Comparison of ENCODE assay signal across 22 cellular contexts in genomic region chr5:66410056-66410455, GRCh38.
A peak's percentile ranks its signal among the peaks of the same experiment; 100 is the strongest.
DNase-seq lines count a peak whose midpoint lies in the region; ATAC-seq lines count a peak whose summit lies in the region.
"Had no signal": no experiment of that assay in that cellular context is flagged by ENCODE, and none has a peak within 500 bp of the region (broad histone marks: within the 10 kb centered on the region; RNA-seq: fewer than 3 reads in every experiment).

No MANE protein-coding gene starts in this region.

- ATAC-seq in GM18517 (IDR thresholded peaks at IDR 0.05; ENCODE audit: unreplicated experiment): no peak
- no peak for ATAC-seq in activated CD4-positive, CD25-positive, alpha-beta regulatory T cell treated with anti-CD3 and anti-CD28 coated beads, Interleukin-2, amount 50 U/mL, for 24 hours
- ATAC-seq: A549, upper lobe of right lung had no signal

- DNase-seq in NCI-H146 (lab: John Stamatoyannopoulos, UW) (peak; percentile 42), NCI-H146 treated with DMSO at 0.1 percent for 48 hours (lab: John Stamatoyannopoulos, UW; ENCODE audit: unreplicated experiment) (no peak), COR-L47 (lab: John Stamatoyannopoulos, UW) (peak; percentile 65), NCI-H2227 (lab: John Stamatoyannopoulos, UW; ENCODE audit: unreplicated experiment) (peak; percentile 78), SK-N-DZ (ENCODE audit: low spot score) (peak; percentile 29), EL (no peak)
- DNase-seq: activated CD4-positive, alpha-beta memory T cell treated with anti-CD3 and anti-CD28 coated beads, Interleukin-2, amount 10 ng/mL, durations not matched to agents 7 days and 5 days; activated CD8-positive, alpha-beta memory T cell treated with anti-CD3 and anti-CD28 coated beads, Interleukin-2, amount 50 U/mL, for 4 hours; activated naive CD4-positive, alpha-beta T cell treated with anti-CD3 and anti-CD28 coated beads for 36 hours; CD4-positive, alpha-beta T cell; foreskin fibroblast; HCEC 1CT; KBM-7; NCI-H1092 treated with DMSO at 0.1 percent for 48 hours; NCI-H2171 treated with DMSO at 0.1 percent for 48 hours; OCI-M1; stimulated activated CD4-positive, alpha-beta T cell treated with anti-CD3 and anti-CD28 coated beads, Interleukin-1b, Interleukin-23, amount 100 ng/mL, for 48 hours; stimulated activated naive CD4-positive, alpha-beta T cell treated with Interleukin-2 at 50 U/mL for 16 hours; upper lobe of right lung had no signal

Comparison
In these comparisons a context has a peak if more than half of its experiments do, and no peak if none do; other contexts are left out.
1. DNase-seq: peak in NCI-H146 (single experiment), COR-L47 (single experiment), NCI-H2227 (single experiment) and SK-N-DZ (single experiment); none in NCI-H146 treated with DMSO at 0.1 percent for 48 hours (single experiment) and EL (single experiment).